9 cellular contexts compared by ENCODE assay signal in genomic region chr12:24025153-24025798, GRCh38.
DNase-seq lines count a peak whose midpoint lies in the region; ATAC-seq, FAIRE-seq and TF ChIP-seq lines count a peak whose summit lies in the region.
"Had no signal": no experiment of that assay in that cellular context is flagged by ENCODE, and none has a peak within 500 bp of the region (broad histone marks: within the 10 kb centered on the region; RNA-seq: fewer than 3 reads in every experiment).

No MANE protein-coding gene starts in this region.

- H3K23ac ChIP-seq in trophoblast cell (ENCODE audit: low read length), result no peak overlapping the region

- no peak overlapping the region for H3K27ac ChIP-seq in trophoblast cell (ENCODE audit: low read depth, low read length)

- DNase-seq in GM13977 (ENCODE audit: low spot score) (no peak), NCI-H146 treated with DMSO at 0.1 percent for 48 hours (lab: John Stamatoyannopoulos, UW; ENCODE audit: unreplicated experiment) (peak; percentile 32), bronchial epithelial cell (ENCODE audit: low read depth) (peak; percentile 21), trophoblast cell (peak; percentile 4 to 45)
- no peak for DNase-seq in central memory CD4-positive, alpha-beta T cell
- DNase-seq in activated CD4-positive, CD25-positive, alpha-beta regulatory T cell (lab: John Stamatoyannopoulos, UW), result no peak
- DNase-seq: NCI-H2107, retina had no signal

- no peak for FAIRE-seq in bronchial epithelial cell (lab: Jason Lieb, UNC)

- no peak overlapping the region for H2AFZ ChIP-seq in trophoblast cell (ENCODE audit: insufficient read depth, low read length, poor library complexity)

- WGBS in trophoblast cell (ENCODE audit: extremely low coverage, insufficient coverage, insufficient read length), result no CpG with 5 or more reads among the region's 3 CpGs

- no peak overlapping the region for H2BK5ac ChIP-seq in trophoblast cell (ENCODE audit: low read depth, low read length, poor library complexity)

- in situ Hi-C loops in GM13977 (cut with MboI; ENCODE audit: low pct_unique_long_range_greater_than_20kb, low sequenced_read_pairs, unreplicated experiment), result no loop called here

- no peak overlapping the region for H4K91ac ChIP-seq in trophoblast cell (ENCODE audit: low read depth, low read length)

- no peak overlapping the region for H3K9ac ChIP-seq in trophoblast cell (ENCODE audit: low read length)

- no peaks in the 10 kb centered on the region for H3K79me2 ChIP-seq in trophoblast cell (ENCODE audit: control insufficient read depth, insufficient read depth, low read length, poor library complexity)

- H3K79me1 ChIP-seq in trophoblast cell (ENCODE audit: low read length), result no peaks in the 10 kb centered on the region

- no peak overlapping the region for H3K4me2 ChIP-seq in trophoblast cell (ENCODE audit: low read length)

- H3K27me3 ChIP-seq in bronchial epithelial cell (ENCODE audit: control insufficient read depth, insufficient read depth, low read length), result no peaks in the 10 kb centered on the region
- no peaks in the 10 kb centered on the region for H3K27me3 ChIP-seq in trophoblast cell (ENCODE audit: insufficient read depth, low read length)

- H3K4me1 ChIP-seq in trophoblast cell (ENCODE audit: control insufficient read depth in 1 of 2, insufficient read depth in 2 of 2, low read length in 2 of 2), result no peaks in the 10 kb centered on the region

- H3K9me3 ChIP-seq in trophoblast cell (ENCODE audit: insufficient read depth, low read depth, low read length), result no peaks in the 10 kb centered on the region

- H3K14ac ChIP-seq in trophoblast cell (ENCODE audit: low read length), result no peak overlapping the region

- H3K4me3 ChIP-seq in bronchial epithelial cell (ENCODE audit: low read depth, low read length) (no peak overlapping the region), trophoblast cell (ENCODE audit: low read depth, low read length) (no peak overlapping the region)

- no peak overlapping the region for H2BK12ac ChIP-seq in trophoblast cell (ENCODE audit: low read length)

- H4K8ac ChIP-seq in trophoblast cell (ENCODE audit: low read depth, low read length), result no peak overlapping the region

- H3K4ac ChIP-seq in trophoblast cell (ENCODE audit: low read depth, low read length), result no peak overlapping the region

- H2BK120ac ChIP-seq in trophoblast cell (ENCODE audit: insufficient read depth, low read length, poor library complexity), result no peak overlapping the region

- H3K36me3 ChIP-seq in bronchial epithelial cell (ENCODE audit: control insufficient read depth, insufficient read depth, low read length) (no peaks in the 10 kb centered on the region), trophoblast cell (ENCODE audit: control insufficient read depth in 1 of 2, insufficient read depth in 2 of 2, low read length in 2 of 2) (no peaks in the 10 kb centered on the region)

- H2AK5ac ChIP-seq in trophoblast cell (ENCODE audit: low read length), result no peak overlapping the region

- no peak overlapping the region for H3K18ac ChIP-seq in trophoblast cell (ENCODE audit: low read length)

- H4K12ac ChIP-seq in trophoblast cell (ENCODE audit: low read depth, low read length), result no peak overlapping the region

- TF ChIP-seq CTCF in GM13977 (IDR thresholded peaks at IDR 0.05; ENCODE audit: extremely low read depth, insufficient read depth, missing control alignments) (peak; percentile 37), bronchial epithelial cell (IDR thresholded peaks at IDR 0.05; ENCODE audit: insufficient read depth, low read length, severe bottlenecking) (peak; percentile 32)

- ATAC-seq in HG03571 (IDR thresholded peaks at IDR 0.05; ENCODE audit: unreplicated experiment), result no peak

Comparison
In these comparisons a context has a peak if more than half of its experiments do, and no peak if none do; other contexts are left out.
1. DNase-seq: peak in NCI-H146 treated with DMSO at 0.1 percent for 48 hours (single experiment), bronchial epithelial cell (single experiment) and trophoblast cell (2 of 2); none in GM13977 (single experiment), central memory CD4-positive, alpha-beta T cell (single experiment) and activated CD4-positive, CD25-positive, alpha-beta regulatory T cell (0 of 4).